Comparison of ENCODE assay signal across 10 cellular contexts in the genomic region with DNA sequence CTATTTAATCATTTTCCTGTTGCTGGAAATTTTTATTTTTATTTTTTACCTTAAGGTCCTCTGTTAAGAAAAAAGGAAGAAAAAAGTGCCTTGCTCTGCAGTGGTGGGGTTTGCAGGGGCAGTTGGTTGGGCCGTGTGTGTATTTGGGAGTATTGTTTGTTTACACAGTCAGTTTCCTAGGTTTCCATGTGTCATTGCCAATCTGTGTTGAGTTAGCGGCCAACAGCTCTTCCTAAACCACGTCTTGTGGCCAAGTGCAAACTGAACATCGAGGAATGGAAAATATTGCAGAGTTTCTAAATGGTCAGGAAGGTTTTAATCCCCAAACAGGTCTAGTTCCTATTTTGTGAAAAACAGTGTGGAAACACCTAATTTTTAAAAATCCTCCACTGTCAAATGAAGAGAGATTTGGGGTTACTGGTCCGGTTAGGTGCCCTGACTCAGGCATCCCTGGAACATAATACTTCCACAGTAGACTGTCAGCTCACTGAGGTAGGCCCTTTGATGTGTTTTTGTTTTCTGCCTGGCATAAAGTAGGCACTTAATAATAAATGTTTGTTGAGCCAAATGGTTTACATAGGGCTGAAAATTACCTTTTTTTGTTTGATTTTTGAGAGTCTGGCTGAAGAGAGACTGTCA. TPM values are rescaled to one million over a fixed set of nuclear protein-coding genes. Genes with fewer than 3 reads are reported as not detected.
DNase-seq lines count a peak whose midpoint lies in the region; ATAC-seq, FAIRE-seq and TF ChIP-seq lines count a peak whose summit lies in the region.
"Had no signal": no experiment of that assay in that cellular context is flagged by ENCODE, and none has a peak within 500 bp of the region (broad histone marks: within the 10 kb centered on the region; RNA-seq: fewer than 3 reads in every experiment).

No MANE protein-coding gene starts in this region.

- H3K27me3 Mint-ChIP-seq in astrocyte (ENCODE audit: low read depth, unreplicated experiment) = no peaks in the 10 kb centered on the region

- DNase-seq in M059J (ENCODE audit: low read depth) (peak; percentile 96), astrocyte (ENCODE audit: low read depth) (peak; percentile 83), right lobe of liver (peak in 1 of 3 donors; percentile 61), HTR-8/SVneo (ENCODE audit: insufficient read length, low spot score) (no peak), NCI-H187 (lab: John Stamatoyannopoulos, UW) (no peak), GM10266 (ENCODE audit: extremely low spot score) (no peak), HuH-7.5 (ENCODE audit: low spot score) (no peak)
- DNase-seq: CD4-positive, CD25-positive, alpha-beta regulatory T cell had no signal

- TF ChIP-seq POLR2A in right lobe of liver (IDR thresholded peaks at IDR 0.05) = no peak

- peaks cover 10% of the 10 kb centered on the region for H3K36me3 Mint-ChIP-seq in astrocyte (ENCODE audit: low read depth, unreplicated experiment)
- H3K36me3 Mint-ChIP-seq: CD4-positive, CD25-positive, alpha-beta regulatory T cell had no signal

- H4K20me1 ChIP-seq in astrocyte (ENCODE audit: insufficient read depth, low read length) = no peaks in the 10 kb centered on the region

- FAIRE-seq in astrocyte (lab: Jason Lieb, UNC) (no peak), HTR-8/SVneo (lab: Jason Lieb, UNC) (no peak)

- 11% methylated on average over 5 of the region's 5 CpGs for WGBS in right lobe of liver (ENCODE audit: insufficient coverage, low coverage, low lambda C conversion rate, missing lambda C conversion rate)

- peak overlapping the region; percentile 67 for H3K27ac Mint-ChIP-seq in astrocyte (ENCODE audit: unreplicated experiment)
- H3K27ac Mint-ChIP-seq: CD4-positive, CD25-positive, alpha-beta regulatory T cell; T-helper 1 cell treated with Interleukin-12 subunit alpha and Interleukin-12 subunit beta and Interleukin-4 antibody, amounts not matched to agents 30 μg/mL and 1 μg/mL, for 36 hours had no signal

- H3K79me2 ChIP-seq in ACC112 (ENCODE audit: control insufficient read depth, insufficient read depth, low read length, unreplicated experiment) = no peaks in the 10 kb centered on the region
- H3K79me2 ChIP-seq in astrocyte (ENCODE audit: insufficient read depth, low read length) = peaks cover 3% of the 10 kb centered on the region

- ATAC-seq in right lobe of liver = peak; percentile 91 to 98 (median 94)

- H3K4me3 ChIP-seq in ACC112 (ENCODE audit: low read depth, low read length) = no peak overlapping the region
- H3K4me3 ChIP-seq in astrocyte (ENCODE audit: insufficient read depth, low read depth, low read length) = peak overlapping the region; percentile 13
- H3K4me3 ChIP-seq in right lobe of liver = no peak overlapping the region

- peaks cover 44% of the 10 kb centered on the region for H3K4me1 Mint-ChIP-seq in astrocyte (ENCODE audit: low read depth, unreplicated experiment)
- H3K4me1 Mint-ChIP-seq: CD4-positive, CD25-positive, alpha-beta regulatory T cell had no signal

- peak overlapping the region; percentile 71 for H3K27ac ChIP-seq in ACC112 (ENCODE audit: low read depth, low read length)
- H3K27ac ChIP-seq in astrocyte (ENCODE audit: low read depth, low read length) = peak overlapping the region; percentile 76
- no peak overlapping the region for H3K27ac ChIP-seq in right lobe of liver

- TF ChIP-seq CTCF in astrocyte (IDR thresholded peaks at IDR 0.05; ENCODE audit: insufficient read depth, low read depth, low read length) (no peak), right lobe of liver (IDR thresholded peaks at IDR 0.05) (no peak), GM10266 (IDR thresholded peaks at IDR 0.05; ENCODE audit: control insufficient read depth, insufficient read depth, low read depth, missing control alignments) (no peak)

- intact Hi-C loops in right lobe of liver (cut with DNase I) = no loop called here

- no peaks in the 10 kb centered on the region for H3K9me3 ChIP-seq in astrocyte (ENCODE audit: insufficient read depth, low read depth, low read length)
- no peaks in the 10 kb centered on the region for H3K9me3 ChIP-seq in right lobe of liver

- H3K27me3 ChIP-seq in ACC112 (ENCODE audit: insufficient read depth, low read length) (no peaks in the 10 kb centered on the region), astrocyte (ENCODE audit: insufficient read depth, low read length) (no peaks in the 10 kb centered on the region), right lobe of liver (no peaks in the 10 kb centered on the region)

- H3K4me1 ChIP-seq in ACC112 (ENCODE audit: control insufficient read depth, insufficient read depth, low read length, unreplicated experiment) (peaks cover 26% of the 10 kb centered on the region), astrocyte (ENCODE audit: insufficient read depth, low read length) (peaks cover 14% of the 10 kb centered on the region), right lobe of liver (peaks cover 0 to 20% (median 4%) of the 10 kb centered on the region in 4 donors)

- peak overlapping the region; percentile 69 for H3K4me2 ChIP-seq in astrocyte (ENCODE audit: low read length)

- peak overlapping the region; percentile 56 for H3K9ac ChIP-seq in astrocyte (ENCODE audit: low read length)

- peak overlapping the region; percentile 41 for H3K4me3 Mint-ChIP-seq in astrocyte (ENCODE audit: unreplicated experiment)
- H3K4me3 Mint-ChIP-seq: T-helper 1 cell treated with Interleukin-12 subunit alpha and Interleukin-12 subunit beta and Interleukin-4 antibody, amounts not matched to agents 30 μg/mL and 1 μg/mL, for 36 hours had no signal

- H3K9me3 Mint-ChIP-seq in astrocyte (ENCODE audit: unreplicated experiment) = no peaks in the 10 kb centered on the region
- H3K9me3 Mint-ChIP-seq: T-helper 1 cell treated with Interleukin-12 subunit alpha and Interleukin-12 subunit beta and Interleukin-4 antibody, amounts not matched to agents 30 μg/mL and 1 μg/mL, for 36 hours had no signal

- no peaks in the 10 kb centered on the region for H3K36me3 ChIP-seq in ACC112 (ENCODE audit: insufficient read depth, low read length)
- H3K36me3 ChIP-seq in astrocyte (ENCODE audit: insufficient read depth, low read length) = no peaks in the 10 kb centered on the region
- H3K36me3 ChIP-seq in right lobe of liver = no peaks in the 10 kb centered on the region

- H2AFZ ChIP-seq in ACC112 (ENCODE audit: low read length, unreplicated experiment) = no peak overlapping the region
- H2AFZ ChIP-seq in astrocyte (ENCODE audit: low read depth, low read length) = no peak overlapping the region

RNA-seq across cellular contexts. Expression of gene MAMDC2, which starts 37.0 kb away (rescaled TPM):
- 3.4 and 4.9 TPM in 2 replicates for total RNA-seq in M059J (2014; rRNA removed; shearing (Covaris generic))
- total RNA-seq in astrocyte (135 and 211 TPM in 2 replicates), right lobe of liver (1 to 10 TPM in 2 of 6 experiments, under 1 TPM in 3, not detected in 1; 0.22 to 1.6 (median 0.37) TPM)

Comparison
In these comparisons a context has a peak if more than half of its experiments do, and no peak if none do; other contexts are left out.
1. H3K27ac ChIP-seq: peak in ACC112 (single experiment) and astrocyte (single experiment); none in right lobe of liver (0 of 3).
2. DNase-seq: peak in M059J (single experiment) and astrocyte (single experiment); none in HTR-8/SVneo (single experiment), NCI-H187 (0 of 2), GM10266 (single experiment) and HuH-7.5 (single experiment).
3. RNA of gene MAMDC2, which starts 37.0 kb away (total RNA-seq): 135 to 211 TPM in astrocyte; 3.4 to 4.9 TPM in M059J and 0.22 to 1.6 TPM in right lobe of liver; every median in the first group is over 10 times any median in the second.